11 cellular contexts compared by ENCODE assay signal in the genomic region with DNA sequence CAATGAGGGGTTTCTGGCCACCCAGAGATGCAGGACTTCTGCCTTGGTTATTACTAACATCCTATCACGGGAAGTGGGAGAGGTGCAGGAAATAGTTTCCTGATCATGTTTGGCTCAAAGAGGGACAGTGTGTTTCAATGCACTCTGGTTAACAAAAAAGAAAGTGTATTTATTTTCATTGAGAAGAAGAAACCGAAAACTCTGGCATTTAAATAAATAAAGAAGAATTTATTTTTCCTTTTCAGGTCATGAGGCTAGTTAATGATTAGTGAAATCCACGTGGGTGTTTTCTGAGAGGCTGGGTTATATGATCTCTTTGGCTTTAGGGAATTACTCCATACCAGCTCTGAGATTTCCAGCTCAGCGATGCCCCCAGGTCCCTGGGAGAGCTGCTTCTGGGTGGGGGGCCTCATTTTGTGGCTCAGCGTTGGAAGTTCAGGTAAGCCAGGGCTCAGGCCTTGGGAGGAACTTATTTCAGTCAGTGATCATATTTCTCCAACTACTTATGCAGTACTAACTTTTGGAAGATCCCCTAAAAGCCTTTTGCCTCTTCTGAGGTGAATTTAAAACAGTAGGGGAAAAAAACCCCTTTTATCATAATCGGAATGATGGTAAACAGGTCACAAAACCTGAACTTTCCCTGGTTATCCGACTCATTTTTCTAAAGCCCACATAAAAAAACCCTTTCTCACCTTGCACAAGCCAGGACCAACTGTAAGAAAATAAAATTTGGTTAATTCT. TPM values are rescaled to one million over a fixed set of nuclear protein-coding genes. Genes with fewer than 3 reads are reported as not detected.
DNase-seq lines count a peak whose midpoint lies in the region; ATAC-seq and TF ChIP-seq lines count a peak whose summit lies in the region.
"Had no signal": no experiment of that assay in that cellular context is flagged by ENCODE, and none has a peak within 500 bp of the region (broad histone marks: within the 10 kb centered on the region; RNA-seq: fewer than 3 reads in every experiment).

A gene with protein sequence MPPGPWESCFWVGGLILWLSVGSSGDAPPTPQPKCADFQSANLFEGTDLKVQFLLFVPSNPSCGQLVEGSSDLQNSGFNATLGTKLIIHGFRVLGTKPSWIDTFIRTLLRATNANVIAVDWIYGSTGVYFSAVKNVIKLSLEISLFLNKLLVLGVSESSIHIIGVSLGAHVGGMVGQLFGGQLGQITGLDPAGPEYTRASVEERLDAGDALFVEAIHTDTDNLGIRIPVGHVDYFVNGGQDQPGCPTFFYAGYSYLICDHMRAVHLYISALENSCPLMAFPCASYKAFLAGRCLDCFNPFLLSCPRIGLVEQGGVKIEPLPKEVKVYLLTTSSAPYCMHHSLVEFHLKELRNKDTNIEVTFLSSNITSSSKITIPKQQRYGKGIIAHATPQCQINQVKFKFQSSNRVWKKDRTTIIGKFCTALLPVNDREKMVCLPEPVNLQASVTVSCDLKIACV (plus strand): TSS at position 338 of the 741 bp plus-strand sequence. CDS start 29 bp downstream, at position 367.

- H3K9me3 ChIP-seq in osteoblast (ENCODE audit: low read depth, low read length) = no peaks in the 10 kb centered on the region
- H3K9me3 ChIP-seq: MG63 had no signal

- BruUV-seq in Calu3 (replicated peaks; lab: Mats Ljungman, UMichigan) = no TSS peak

- H3K4me1 Mint-ChIP-seq in Calu3 (ENCODE audit: low read depth, unreplicated experiment) = peaks cover 9% of the 10 kb centered on the region

- TF ChIP-seq CTCF in Calu3 (IDR thresholded peaks at IDR 0.05; ENCODE audit: unreplicated experiment) (no peak), epithelial cell of proximal tubule (conservative IDR thresholded peaks at IDR 0.05; ENCODE audit: low read depth, low read length) (no peak), osteoblast (IDR thresholded peaks at IDR 0.05; ENCODE audit: extremely low read depth, low read depth, low read length) (no peak)

- H2AFZ ChIP-seq in osteoblast (ENCODE audit: low read length) = peak within 1 kb of the TSS; percentile 70

- H3K4me3 ChIP-seq in epithelial cell of proximal tubule (ENCODE audit: low read depth, low read length) = peak within 1 kb of the TSS; percentile 38
- H3K4me3 ChIP-seq in osteoblast (ENCODE audit: insufficient read depth, low read length) = no peak within 1 kb of the TSS
- H3K4me3 ChIP-seq: MG63 had no signal

- no peak within 1 kb of the TSS for H3K27ac ChIP-seq in osteoblast (ENCODE audit: low read depth, low read length)

- peak; percentile 2 for DNase-seq in Calu3
- DNase-seq in epithelial cell of proximal tubule (ENCODE audit: low read depth) = no peak
- no peak for DNase-seq in osteoblast (ENCODE audit: insufficient read length, low spot score, missing footprints)
- DNase-seq in SHP77 (lab: John Stamatoyannopoulos, UW) = no peak
- DNase-seq in NK-92 (lab: John Stamatoyannopoulos, UW; ENCODE audit: unreplicated experiment) = no peak
- DNase-seq in inferior parietal cortex (ENCODE audit: extremely low spot score) = no peak
- DNase-seq: MG63, NCI-H524 treated with DMSO at 0.1 percent for 48 hours had no signal

- no peaks in the 10 kb centered on the region for H4K20me1 ChIP-seq in osteoblast (ENCODE audit: insufficient read depth, low read length)

- CTCF ChIA-PET in Calu3 (lab: Charles Lee) = no interaction called here

- ATAC-seq in HG02588 (IDR thresholded peaks at IDR 0.05; ENCODE audit: unreplicated experiment) (peak; percentile 20), GM18858 (IDR thresholded peaks at IDR 0.05; ENCODE audit: unreplicated experiment) (no peak)

- peaks cover 12% of the 10 kb centered on the region for H3K4me1 ChIP-seq in osteoblast (ENCODE audit: insufficient read depth, low read length)

- H3K79me2 ChIP-seq in osteoblast (ENCODE audit: insufficient read depth, low read length) = no peaks in the 10 kb centered on the region

- no peaks in the 10 kb centered on the region for H3K36me3 ChIP-seq in osteoblast (ENCODE audit: insufficient read depth, low read length)
- H3K36me3 ChIP-seq: MG63 had no signal

- no peaks in the 10 kb centered on the region for H3K27me3 ChIP-seq in osteoblast (ENCODE audit: insufficient read depth, low read length)
- H3K27me3 ChIP-seq: MG63 had no signal

- peaks cover 9% of the 10 kb centered on the region for H3K27me3 Mint-ChIP-seq in Calu3 (ENCODE audit: unreplicated experiment)

- H3K4me2 ChIP-seq in osteoblast (ENCODE audit: insufficient read depth, low read length) = no peak within 1 kb of the TSS

- H3K27ac Mint-ChIP-seq in Calu3 (ENCODE audit: unreplicated experiment) = peak within 1 kb of the TSS; percentile 15

- H3K9me3 Mint-ChIP-seq in Calu3 (ENCODE audit: low read depth, unreplicated experiment) = no peaks in the 10 kb centered on the region

- intact Hi-C loops in Calu3 (cut with micrococcal nuclease; ENCODE audit: unreplicated experiment) = no loop called here

- no peaks in the 10 kb centered on the region for H3K36me3 Mint-ChIP-seq in Calu3 (ENCODE audit: insufficient read depth, unreplicated experiment)

- H3K4me3 Mint-ChIP-seq in Calu3 (ENCODE audit: low read depth, unreplicated experiment) = no peak within 1 kb of the TSS

RNA-seq across cellular contexts. Expression of the gene that starts here (rescaled TPM):
- total RNA-seq in Calu3 (2022) (0.81 and 0.99 TPM in 2 replicates), epithelial cell of proximal tubule (0.14 and 0.52 TPM in 2 replicates), osteoblast (under 0.01 and 0.36 TPM in 2 replicates)
- total RNA-seq: bronchial epithelial cell had no signal

Comparison
In these comparisons a context has a peak if more than half of its experiments do, and no peak if none do; other contexts are left out.
1. Peak in DNase-seq in Calu3; RNA of the gene not detected or under 1 TPM.